ENCODE assay signal across 7 cellular contexts in the genomic region with DNA sequence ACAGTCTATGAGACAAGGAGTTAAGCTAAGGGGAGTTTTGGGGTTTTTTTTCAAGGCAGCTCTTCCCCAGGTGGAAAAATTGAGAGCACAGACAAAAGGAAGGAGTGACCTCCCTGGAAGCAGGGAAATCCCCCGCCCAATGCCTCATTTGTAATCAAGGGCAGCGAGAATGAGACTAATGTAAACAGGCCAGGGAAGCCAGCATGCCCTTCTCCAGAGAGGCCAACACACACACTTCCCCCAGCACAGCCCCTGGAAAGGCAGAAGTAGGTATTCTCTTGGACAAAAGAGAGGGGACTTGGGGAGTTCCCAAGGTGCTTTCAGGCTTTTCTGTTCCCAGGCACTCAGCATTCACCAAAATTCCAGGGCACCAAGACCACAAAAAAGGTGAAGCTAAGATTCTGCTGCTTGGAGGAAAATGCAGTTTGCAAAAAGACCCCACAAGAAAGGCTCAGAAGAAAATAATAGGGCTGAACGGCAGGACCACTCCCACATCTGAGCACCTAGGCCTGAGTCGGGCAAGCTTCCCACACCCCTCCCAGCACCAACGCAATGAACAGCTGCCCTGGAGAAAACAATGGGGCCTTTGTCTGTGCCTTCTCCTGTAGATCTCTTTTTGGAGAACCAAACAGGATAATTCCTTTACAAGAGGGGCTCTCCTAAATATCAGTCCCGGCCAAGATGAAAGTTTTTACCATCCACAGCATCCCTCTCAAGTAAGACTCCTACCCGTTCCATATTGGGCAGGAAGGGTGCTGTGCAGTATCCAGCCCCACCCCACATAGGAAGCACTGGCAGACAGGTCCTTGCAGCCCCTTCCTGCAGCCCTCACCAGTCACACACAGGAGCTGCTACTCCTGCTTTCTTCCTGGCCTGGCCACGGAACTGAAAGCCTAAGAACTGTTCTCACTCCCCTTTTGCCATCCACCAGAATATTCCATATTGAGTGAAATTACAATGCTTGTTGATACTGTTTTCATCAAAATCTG.
DNase-seq lines count a peak whose midpoint lies in the region; ATAC-seq and TF ChIP-seq lines count a peak whose summit lies in the region.

No MANE protein-coding gene starts in this region.

- H3K4me3 ChIP-seq in WI38 (ENCODE audit: low read depth, low read length), result 0 out of 2 replicates have a peak overlapping the region, but pooled peaks have one; percentile 1

- ATAC-seq in GM19467 (IDR thresholded peaks at IDR 0.05; ENCODE audit: unreplicated experiment), result no peak

- DNase-seq in HT-29 (ENCODE audit: low spot score), result peak; percentile 29
- DNase-seq in iris pigment epithelial cell (ENCODE audit: low read depth), result peak; percentile 79
- peak; percentile 42 for DNase-seq in stimulated activated CD8-positive, alpha-beta memory T cell treated with anti-CD3 and anti-CD28 coated beads, Interleukin-4, amount 100 ng/mL, for 48 hours
- no peak for DNase-seq in GDM1 (lab: John Stamatoyannopoulos, UW)
- DNase-seq in NAMALWA (ENCODE audit: low spot score), result no peak

- no peak for TF ChIP-seq CTCF in WI38 (IDR thresholded peaks at IDR 0.05; ENCODE audit: low read depth, low read length)

Comparison
In these comparisons a context has a peak if more than half of its experiments do, and no peak if none do; other contexts are left out.
1. DNase-seq: peak in HT-29 (single experiment), iris pigment epithelial cell (single experiment) and stimulated activated CD8-positive, alpha-beta memory T cell treated with anti-CD3 and anti-CD28 coated beads, Interleukin-4, amount 100 ng/mL, for 48 hours (single experiment); none in GDM1 (single experiment) and NAMALWA (single experiment).